Comparison of ENCODE assay signal across 2 cellular contexts in genomic region chr5:76319673-76320072, GRCh38.
TF ChIP-seq lines count a peak whose summit lies in the region.

No MANE protein-coding gene starts in this region.

TF ChIP-seq in GM23338, 12 proteins besides CTCF, POLR2A, EP300 and RAD21 (continued from another document):
- no peak for TF ChIP-seq ZNF462 (CRISPR knock-in tag; IDR thresholded peaks at IDR 0.05)
- TF ChIP-seq ETS1 (IDR thresholded peaks at IDR 0.05) = no peak
- no peak for TF ChIP-seq REST (IDR thresholded peaks at IDR 0.05; ENCODE audit: unreplicated experiment)
- no peak for TF ChIP-seq CREB1 (CRISPR knock-in tag; IDR thresholded peaks at IDR 0.05; ENCODE audit: low read depth)
- TF ChIP-seq EZH2phosphoT487 (IDR thresholded peaks at IDR 0.05; ENCODE audit: unreplicated experiment) = no peak
- TF ChIP-seq STAT1 (IDR thresholded peaks at IDR 0.05; ENCODE audit: unreplicated experiment) = no peak
- TF ChIP-seq POLR2AphosphoS5 (IDR thresholded peaks at IDR 0.05; ENCODE audit: low read depth) = no peak

TF ChIP-seq in K562, 482 proteins besides CTCF, POLR2A, EP300 and RAD21 (continued from another document and continues in another):
- TF ChIP-seq HINFP (tag; conservative IDR thresholded peaks at IDR 0.05; ENCODE audit: low read depth) = no peak
- TF ChIP-seq MNT (conservative IDR thresholded peaks at IDR 0.05) = peak in 1 of 2 experiments; percentile 48; a peak in 1 of 4 replicates
- no peak for TF ChIP-seq POLR2H (tag; IDR thresholded peaks at IDR 0.05; ENCODE audit: low read depth)
- TF ChIP-seq COPS2 (conservative IDR thresholded peaks at IDR 0.05) = no peak
- no peak for TF ChIP-seq ZNF12 (CRISPR knock-in tag; IDR thresholded peaks at IDR 0.05)
- TF ChIP-seq ZNF668 (CRISPR knock-in tag; IDR thresholded peaks at IDR 0.05) = no peak
- TF ChIP-seq DEAF1 (CRISPR knock-in tag; IDR thresholded peaks at IDR 0.05) = no peak
- no peak for TF ChIP-seq NFRKB (IDR thresholded peaks at IDR 0.05; ENCODE audit: low read depth)
- no peak for TF ChIP-seq PRPF4 (IDR thresholded peaks at IDR 0.05; ENCODE audit: insufficient read depth, low read depth, low read length, poor library complexity, severe bottlenecking)
- no peak for TF ChIP-seq ZNF146 (CRISPR knock-in tag; IDR thresholded peaks at IDR 0.05; ENCODE audit: unreplicated experiment)
- TF ChIP-seq FOXA1 (IDR thresholded peaks at IDR 0.05; ENCODE audit: borderline replicate concordance) = no peak
- TF ChIP-seq ZNF174 (CRISPR knock-in tag; IDR thresholded peaks at IDR 0.05) = no peak
- TF ChIP-seq ZNF655 (CRISPR knock-in tag; IDR thresholded peaks at IDR 0.05) = no peak
- peak; percentile 32 for TF ChIP-seq HMGN3 (IDR thresholded peaks at IDR 0.05; ENCODE audit: borderline replicate concordance, extremely low read depth, insufficient read length, low read depth, low read length)
- peak; percentile 51; the same call in 1 of the 2 replicates for TF ChIP-seq MECOM (CRISPR knock-in tag; IDR thresholded peaks at IDR 0.05)
- no peak for TF ChIP-seq THRAP3 (IDR thresholded peaks at IDR 0.05; ENCODE audit: borderline replicate concordance)
- no peak for TF ChIP-seq ZNF695 (CRISPR knock-in tag; IDR thresholded peaks at IDR 0.05)
- TF ChIP-seq NUFIP1 (IDR thresholded peaks at IDR 0.05; ENCODE audit: partially characterized antibody) = no peak
- TF ChIP-seq ETV6 (IDR thresholded peaks at IDR 0.05; ENCODE audit: borderline replicate concordance in 1 of 2, low read depth in 2 of 2, low read length in 1 of 2) = peak in 1 of 2 experiments; percentile 83; a peak in 1 of 4 replicates
- TF ChIP-seq ETV6 (CRISPR knock-in tag; IDR thresholded peaks at IDR 0.05; ENCODE audit: borderline replicate concordance) = no peak
- no peak for TF ChIP-seq RBM25 (IDR thresholded peaks at IDR 0.05; ENCODE audit: low read depth, low read length, severe bottlenecking)
- TF ChIP-seq ZNF436 (CRISPR knock-in tag; IDR thresholded peaks at IDR 0.05) = no peak
- TF ChIP-seq UBTF (IDR thresholded peaks at IDR 0.05; ENCODE audit: borderline replicate concordance in 1 of 2, low read depth in 2 of 2, low read length in 2 of 2) = no peak
- peak; percentile 10; the same call in 1 of the 2 replicates for TF ChIP-seq EP400 (IDR thresholded peaks at IDR 0.05)
- no peak for TF ChIP-seq ZNF311 (CRISPR knock-in tag; IDR thresholded peaks at IDR 0.05)
- no peak for TF ChIP-seq TAF7 (tag; IDR thresholded peaks at IDR 0.05)
- TF ChIP-seq MAFG (tag; conservative IDR thresholded peaks at IDR 0.05) = peak; percentile 43; the same call in 1 of the 2 replicates
- TF ChIP-seq KLF16 (IDR thresholded peaks at IDR 0.05) = peak; percentile 93
- TF ChIP-seq L3MBTL2 (IDR thresholded peaks at IDR 0.05) = no peak
- TF ChIP-seq MYNN (IDR thresholded peaks at IDR 0.05) = peak; percentile 49; the same call in 1 of the 2 replicates
- TF ChIP-seq MYNN (CRISPR knock-in tag; IDR thresholded peaks at IDR 0.05) = no peak
- no peak for TF ChIP-seq ZNF184 (CRISPR knock-in tag; IDR thresholded peaks at IDR 0.05)
- peak; percentile 89 for TF ChIP-seq CHD7 (IDR thresholded peaks at IDR 0.05; ENCODE audit: low read depth, low read length)
- no peak for TF ChIP-seq PTBP1 (IDR thresholded peaks at IDR 0.05; ENCODE audit: low read depth, low read length)
- no peak for TF ChIP-seq HIVEP1 (CRISPR knock-in tag; IDR thresholded peaks at IDR 0.05)
- peak; percentile 83 for TF ChIP-seq NBN (IDR thresholded peaks at IDR 0.05; ENCODE audit: low read depth)
- TF ChIP-seq NR1H2 (CRISPR knock-in tag; IDR thresholded peaks at IDR 0.05) = no peak
- no peak for TF ChIP-seq CREB5 (CRISPR knock-in tag; IDR thresholded peaks at IDR 0.05)
- no peak for TF ChIP-seq MAZ (CRISPR knock-in tag; conservative IDR thresholded peaks at IDR 0.05 in 1 of 2, IDR thresholded peaks at IDR 0.05 in 1 of 2)
- TF ChIP-seq TCF7L2 (IDR thresholded peaks at IDR 0.05; ENCODE audit: low read depth, low read length) = no peak
- peak; percentile 74 to 84; a peak in 3 of 4 replicates for TF ChIP-seq TBL1XR1 (IDR thresholded peaks at IDR 0.05; ENCODE audit: low read length in 2 of 2)
- TF ChIP-seq NR2F6 (CRISPR knock-in tag; IDR thresholded peaks at IDR 0.05) = no peak
